In the genomic region with DNA sequence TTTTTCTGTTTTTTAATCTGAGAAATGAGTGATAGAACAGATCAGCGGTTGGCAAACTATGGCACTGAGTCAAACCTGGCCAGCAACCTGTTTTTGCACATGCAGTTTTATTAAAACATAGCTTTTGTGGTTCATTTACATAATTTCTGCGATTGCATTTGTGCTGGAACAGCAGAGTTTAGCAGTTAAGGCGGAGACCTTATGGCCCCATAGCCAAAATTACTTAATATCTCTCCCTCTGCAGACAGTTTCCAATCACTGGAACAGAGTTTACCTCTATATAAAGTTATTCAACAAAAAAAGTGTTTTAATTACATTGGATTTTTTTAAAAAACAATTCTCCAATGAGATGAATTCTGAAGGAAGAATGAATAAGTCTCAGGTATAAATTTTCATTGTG, we compare ENCODE assay signal across 1 cellular context.
TF ChIP-seq lines count a peak whose summit lies in the region.

No MANE protein-coding gene starts in this region.

TF ChIP-seq in HepG2, 621 proteins besides CTCF, POLR2A, EP300 and RAD21 (continued from another document):
- TF ChIP-seq ZBTB40 (IDR thresholded peaks at IDR 0.05) (no peak), ZBTB40 (CRISPR knock-in tag; IDR thresholded peaks at IDR 0.05) (no peak), CSRNP1 (CRISPR knock-in tag; IDR thresholded peaks at IDR 0.05) (no peak), ZNF816 (CRISPR knock-in tag; IDR thresholded peaks at IDR 0.05; ENCODE audit: borderline replicate concordance) (no peak), ELK4 (CRISPR knock-in tag; IDR thresholded peaks at IDR 0.05; ENCODE audit: borderline replicate concordance) (no peak), DMAP1 (CRISPR knock-in tag; IDR thresholded peaks at IDR 0.05) (no peak), IKZF5 (CRISPR knock-in tag; IDR thresholded peaks at IDR 0.05) (no peak), RAD51 (IDR thresholded peaks at IDR 0.05; ENCODE audit: borderline replicate concordance) (no peak), FUBP1 (CRISPR knock-in tag; IDR thresholded peaks at IDR 0.05; ENCODE audit: borderline replicate concordance) (no peak), CCAR2 (optimal IDR thresholded peaks at IDR 0.05; ENCODE audit: low read depth, low read length) (no peak), ZNF446 (CRISPR knock-in tag; IDR thresholded peaks at IDR 0.05) (no peak), ZNF546 (CRISPR knock-in tag; conservative IDR thresholded peaks at IDR 0.05) (no peak), TEAD3 (CRISPR knock-in tag; optimal IDR thresholded peaks at IDR 0.05; ENCODE audit: borderline replicate concordance) (no peak), NR1H2 (CRISPR knock-in tag; IDR thresholded peaks at IDR 0.05; ENCODE audit: borderline replicate concordance, low read depth) (no peak), RBFOX2 (IDR thresholded peaks at IDR 0.05; ENCODE audit: low read depth, low read length) (no peak), KMT2B (CRISPR knock-in tag; IDR thresholded peaks at IDR 0.05) (no peak)
- TF ChIP-seq, protein P1, sequence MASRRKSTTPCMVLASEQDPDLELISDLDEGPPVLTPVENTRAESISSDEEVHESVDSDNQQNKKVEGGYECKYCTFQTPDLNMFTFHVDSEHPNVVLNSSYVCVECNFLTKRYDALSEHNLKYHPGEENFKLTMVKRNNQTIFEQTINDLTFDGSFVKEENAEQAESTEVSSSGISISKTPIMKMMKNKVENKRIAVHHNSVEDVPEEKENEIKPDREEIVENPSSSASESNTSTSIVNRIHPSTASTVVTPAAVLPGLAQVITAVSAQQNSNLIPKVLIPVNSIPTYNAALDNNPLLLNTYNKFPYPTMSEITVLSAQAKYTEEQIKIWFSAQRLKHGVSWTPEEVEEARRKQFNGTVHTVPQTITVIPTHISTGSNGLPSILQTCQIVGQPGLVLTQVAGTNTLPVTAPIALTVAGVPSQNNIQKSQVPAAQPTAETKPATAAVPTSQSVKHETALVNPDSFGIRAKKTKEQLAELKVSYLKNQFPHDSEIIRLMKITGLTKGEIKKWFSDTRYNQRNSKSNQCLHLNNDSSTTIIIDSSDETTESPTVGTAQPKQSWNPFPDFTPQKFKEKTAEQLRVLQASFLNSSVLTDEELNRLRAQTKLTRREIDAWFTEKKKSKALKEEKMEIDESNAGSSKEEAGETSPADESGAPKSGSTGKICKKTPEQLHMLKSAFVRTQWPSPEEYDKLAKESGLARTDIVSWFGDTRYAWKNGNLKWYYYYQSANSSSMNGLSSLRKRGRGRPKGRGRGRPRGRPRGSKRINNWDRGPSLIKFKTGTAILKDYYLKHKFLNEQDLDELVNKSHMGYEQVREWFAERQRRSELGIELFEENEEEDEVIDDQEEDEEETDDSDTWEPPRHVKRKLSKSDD (CRISPR knock-in tag; IDR thresholded peaks at IDR 0.05; ENCODE audit: low read depth) = no peak
